In genomic region chr11:65707002-65707401, GRCh38 we compare ENCODE assay signal across 6 cellular contexts. TPM values are rescaled to one million over a fixed set of nuclear protein-coding genes. Genes with fewer than 3 reads are reported as not detected.
DNase-seq lines count a peak whose midpoint lies in the region; ATAC-seq and TF ChIP-seq lines count a peak whose summit lies in the region.
"Not testable (repeated sequence)": the region's sequence is repeated elsewhere in the genome, so short reads cannot be mapped to it uniquely, and the experiment has no call there.

No MANE protein-coding gene starts in this region.

- TF ChIP-seq CTCF in HEK293 (tag by site-specific recombination; IDR thresholded peaks at IDR 0.05); brain (conservative IDR thresholded peaks at IDR 0.05): not testable (repeated sequence)

- DNase-seq in T-helper 17 cell; activated T-cell treated with anti-CD3 and anti-CD28 coated beads, Interleukin-2, amount 50 U/mL, for 72 hours; memory B cell (ENCODE audit: low spot score in 2 of 2); stimulated activated effector memory CD8-positive, alpha-beta T cell treated with anti-CD3 and anti-CD28 coated beads, Interleukin-12 subunit alpha, Interleukin-12 subunit beta, amount 100 ng/mL, for 72 hours (ENCODE audit: low spot score in 2 of 2): not testable (repeated sequence)

- not testable (repeated sequence) for H3K4me1 ChIP-seq in HEK293 (ENCODE audit: control insufficient read depth, insufficient read depth, low read length)

- not testable (repeated sequence) for H3K27ac Mint-ChIP-seq in T-helper 17 cell; activated T-cell treated with anti-CD3 and anti-CD28 coated beads, Interleukin-2, amount 50 U/mL, for 72 hours
- H3K27ac Mint-ChIP-seq in brain (peak overlapping the region in 2 of 5 experiments; percentile 52 to 78), memory B cell (peak overlapping the region; percentile 9)
- H3K27ac Mint-ChIP-seq in stimulated activated effector memory CD8-positive, alpha-beta T cell treated with anti-CD3 and anti-CD28 coated beads, Interleukin-12 subunit alpha, Interleukin-12 subunit beta, amount 100 ng/mL, for 72 hours = peak overlapping the region; percentile 56

- H3K36me3 Mint-ChIP-seq in T-helper 17 cell (ENCODE audit: low read depth); activated T-cell treated with anti-CD3 and anti-CD28 coated beads, Interleukin-2, amount 50 U/mL, for 72 hours (ENCODE audit: insufficient read depth in 2 of 2); brain; memory B cell: not testable (repeated sequence)
- H3K36me3 Mint-ChIP-seq in stimulated activated effector memory CD8-positive, alpha-beta T cell treated with anti-CD3 and anti-CD28 coated beads, Interleukin-12 subunit alpha, Interleukin-12 subunit beta, amount 100 ng/mL, for 72 hours = peaks cover 11% of the 10 kb centered on the region

- H3K27me3 Mint-ChIP-seq in T-helper 17 cell = peaks cover 17% of the 10 kb centered on the region
- not testable (repeated sequence) for H3K27me3 Mint-ChIP-seq in activated T-cell treated with anti-CD3 and anti-CD28 coated beads, Interleukin-2, amount 50 U/mL, for 72 hours (ENCODE audit: low read depth); memory B cell
- H3K27me3 Mint-ChIP-seq in brain = peaks cover 35% of the 10 kb centered on the region

- H3K4me1 Mint-ChIP-seq in T-helper 17 cell, memory B cell: not testable (repeated sequence)
- peaks cover 20% of the 10 kb centered on the region for H3K4me1 Mint-ChIP-seq in activated T-cell treated with anti-CD3 and anti-CD28 coated beads, Interleukin-2, amount 50 U/mL, for 72 hours (ENCODE audit: low read depth)
- peaks cover 21% of the 10 kb centered on the region for H3K4me1 Mint-ChIP-seq in brain
- H3K4me1 Mint-ChIP-seq in stimulated activated effector memory CD8-positive, alpha-beta T cell treated with anti-CD3 and anti-CD28 coated beads, Interleukin-12 subunit alpha, Interleukin-12 subunit beta, amount 100 ng/mL, for 72 hours = peaks cover 11% of the 10 kb centered on the region

- H3K27ac ChIP-seq in HEK293 (ENCODE audit: extremely low read depth, low read depth, low read length) = not testable (repeated sequence)

- not testable (repeated sequence) for ATAC-seq in T-helper 17 cell; activated T-cell treated with anti-CD3 and anti-CD28 coated beads, Interleukin-2, amount 50 U/mL, for 72 hours (replicated peaks in 1 of 2); memory B cell (ENCODE audit: low read depth); stimulated activated effector memory CD8-positive, alpha-beta T cell treated with anti-CD3 and anti-CD28 coated beads, Interleukin-12 subunit alpha, Interleukin-12 subunit beta, amount 100 ng/mL, for 72 hours

- H3K36me3 ChIP-seq in HEK293 (ENCODE audit: control insufficient read depth in 2 of 2, insufficient read depth in 1 of 2, low read length in 2 of 2) = not testable (repeated sequence)

- CTCF ChIA-PET in HEK293 (lab: Yijun Ruan, JAX) = interaction anchor here (0.6 to 3.6 kb wide), 5 partner anchors 8 to 354 kb away, joined by 3 to 28 read pairs (median 4); partner anchors contain the start of gene FIBP

- H3K9me3 ChIP-seq in HEK293 (ENCODE audit: control insufficient read depth, insufficient read depth, low read depth, low read length); T-helper 17 cell (ENCODE audit: control insufficient read depth, low read length, poor library complexity, severe bottlenecking): not testable (repeated sequence)

- POLR2A ChIA-PET in HEK293 (lab: Yijun Ruan, JAX) = not testable (repeated sequence)

- H3K4me3 ChIP-seq in HEK293 (ENCODE audit: low read depth, low read length) = not testable (repeated sequence)

- H3K4me3 Mint-ChIP-seq in T-helper 17 cell = peak overlapping the region; percentile 21
- H3K4me3 Mint-ChIP-seq in activated T-cell treated with anti-CD3 and anti-CD28 coated beads, Interleukin-2, amount 50 U/mL, for 72 hours = peak overlapping the region; percentile 36 to 57
- peak overlapping the region in 4 of 5 experiments; percentile 16 to 58 (median 29) for H3K4me3 Mint-ChIP-seq in brain
- peak overlapping the region; percentile 60 for H3K4me3 Mint-ChIP-seq in memory B cell
- peak overlapping the region; percentile 44 for H3K4me3 Mint-ChIP-seq in stimulated activated effector memory CD8-positive, alpha-beta T cell treated with anti-CD3 and anti-CD28 coated beads, Interleukin-12 subunit alpha, Interleukin-12 subunit beta, amount 100 ng/mL, for 72 hours

- H3K9me3 Mint-ChIP-seq in activated T-cell treated with anti-CD3 and anti-CD28 coated beads, Interleukin-2, amount 50 U/mL, for 72 hours; brain; memory B cell; stimulated activated effector memory CD8-positive, alpha-beta T cell treated with anti-CD3 and anti-CD28 coated beads, Interleukin-12 subunit alpha, Interleukin-12 subunit beta, amount 100 ng/mL, for 72 hours: not testable (repeated sequence)

TF ChIP-seq in HEK293, 187 proteins besides CTCF, POLR2A, EP300 and RAD21:
- peak; percentile 39; the same call in 1 of the 2 replicates for TF ChIP-seq ZNF394 (tag by site-specific recombination; IDR thresholded peaks at IDR 0.05; ENCODE audit: borderline replicate concordance)

RNA-seq across cellular contexts. Expression of gene KAT5, which starts 5.0 kb away (rescaled TPM):
- total RNA-seq in T-helper 17 cell = 100 to 1,000 TPM; 120 to 123 TPM
- 100 to 1,000 TPM in 1 of 2 donors, 10 to 100 TPM in 1; 86.4 to 105 TPM for total RNA-seq in activated T-cell treated with anti-CD3 and anti-CD28 coated beads, Interleukin-2, amount 50 U/mL, for 72 hours
- 93.3 TPM for polyA plus RNA-seq in brain (ENCODE audit: insufficient read depth, low read depth, low replicate concordance)

RNA-seq across cellular contexts. Expression of gene RNASEH2C, which starts 13.6 kb away (rescaled TPM):
- total RNA-seq in T-helper 17 cell = 10 to 100 TPM; 30.8 to 34.3 TPM
- total RNA-seq in activated T-cell treated with anti-CD3 and anti-CD28 coated beads, Interleukin-2, amount 50 U/mL, for 72 hours = 10 to 100 TPM; 35.4 to 37.1 TPM
- 36.3 TPM for polyA plus RNA-seq in brain (ENCODE audit: insufficient read depth, low read depth, low replicate concordance)

RNA-seq across cellular contexts. Expression of gene RELA, which starts 44.3 kb away (rescaled TPM):
- total RNA-seq in T-helper 17 cell = 100 to 1,000 TPM; 302 to 378 TPM
- total RNA-seq in activated T-cell treated with anti-CD3 and anti-CD28 coated beads, Interleukin-2, amount 50 U/mL, for 72 hours = 100 to 1,000 TPM; 116 to 121 TPM
- polyA plus RNA-seq in brain (ENCODE audit: insufficient read depth, low read depth, low replicate concordance) = 83.9 TPM
